29 cellular contexts compared by ENCODE assay signal in genomic region chr14:70180718-70181117, GRCh38. TPM values are rescaled to one million over a fixed set of nuclear protein-coding genes. Genes with fewer than 3 reads are reported as not detected.
"Had no signal": no experiment of that assay in that cellular context is flagged by ENCODE, and none has a peak within 500 bp of the region (broad histone marks: within the 10 kb centered on the region; RNA-seq: fewer than 3 reads in every experiment).

No MANE protein-coding gene starts in this region.

- H3K4me3 ChIP-seq: pancreas, prostate gland, right lobe of liver, sigmoid colon, skin epidermis, smooth muscle cell, spleen, suprapubic skin, testis, tibial artery, transverse colon, vagina had no signal

- H3K4me1 ChIP-seq: pancreas, prostate gland, right lobe of liver, sigmoid colon, spleen, suprapubic skin, testis, tibial artery, transverse colon, vagina had no signal

- H3K9me3 ChIP-seq: neutrophil, pancreas, prostate gland, right lobe of liver, sigmoid colon, spleen, suprapubic skin, testis, tibial artery, transverse colon, vagina had no signal

- DNase-seq: naive thymus-derived CD8-positive, alpha-beta T cell; nephron progenitor cell; nucleus accumbens; pancreas; right cardiac atrium; right lobe of liver; sigmoid colon; spleen; stimulated activated CD4-positive, alpha-beta T cell treated with anti-CD3 and anti-CD28 coated beads, Interleukin-12 subunit alpha, Interleukin-12 subunit beta, amount 100 ng/mL, for 4 hours; stimulated activated CD4-positive, alpha-beta T cell treated with anti-CD3 and anti-CD28 coated beads, Interleukin-1b, Interleukin-23, amount 100 ng/mL, for 48 hours; stimulated activated CD4-positive, alpha-beta T cell treated with anti-CD3 and anti-CD28 coated beads, Interleukin-4, amount 100 ng/mL, for 1 hour; stimulated activated CD4-positive, alpha-beta T cell treated with anti-CD3 and anti-CD28 coated beads, Interleukin-4, amount 100 ng/mL, for 4 hours; stimulated activated CD8-positive, alpha-beta memory T cell treated with anti-CD3 and anti-CD28 coated beads, Interleukin-4, amount 100 ng/mL, for 48 hours; stimulated activated naive CD4-positive, alpha-beta T cell; stimulated activated naive CD8-positive, alpha-beta T cell treated with anti-CD3 and anti-CD28 coated beads, Interleukin-15, amount 100 ng/mL, for 72 hours; stimulated activated naive CD8-positive, alpha-beta T cell treated with anti-CD3 and anti-CD28 coated beads, Interleukin-15, Interleukin-2, amounts not matched to agents 100 U/mL and 50 U/mL, for 24 hours; substantia nigra; testis; tibial artery; transverse colon had no signal

- H3K36me3 ChIP-seq: neutrophil, pancreas, prostate gland, right lobe of liver, sigmoid colon, spleen, suprapubic skin, tibial artery, transverse colon, vagina had no signal

- H3K27me3 ChIP-seq: pancreas, right lobe of liver, testis, vagina had no signal

- ATAC-seq: naive thymus-derived CD8-positive, alpha-beta T cell; natural killer cell treated with Interleukin-12 subunit alpha and Interleukin-12 subunit beta and Interleukin-15 and Interleukin-18, amount 100 ng/mL, for 72 hours; pancreas; right lobe of liver; stimulated activated memory B cell treated with anti-CD40 and anti-IgM and Interleukin-4, amounts not matched to agents 10 μg/mL and 1 μg/mL and 100 μg/mL, for 72 hours; stimulated activated naive CD8-positive, alpha-beta T cell treated with anti-CD3 and anti-CD28 coated beads, Interleukin-15, amount 100 ng/mL, for 72 hours; stimulated activated naive CD8-positive, alpha-beta T cell treated with anti-CD3 and anti-CD28 coated beads, Interleukin-15, Interleukin-2, amounts not matched to agents 100 U/mL and 50 U/mL, for 24 hours had no signal

- H3K27ac ChIP-seq: neutrophil, pancreas, prostate gland, right lobe of liver, sigmoid colon, skin epidermis, spleen, suprapubic skin, testis, tibial artery, transverse colon, vagina had no signal

RNA-seq across cellular contexts. Expression of gene SLC8A3, which starts 8.0 kb away (rescaled TPM):
- total RNA-seq: naive thymus-derived CD8-positive, alpha-beta T cell; osteocyte; smooth muscle cell had no signal
- polyA plus RNA-seq: naive thymus-derived CD8-positive, alpha-beta T cell; smooth muscle cell; spleen had no signal
